9 cellular contexts compared by ENCODE assay signal in genomic region chr22:27802389-27803079, GRCh38. TPM values are rescaled to one million over a fixed set of nuclear protein-coding genes. Genes with fewer than 3 reads are reported as not detected.
DNase-seq lines count a peak whose midpoint lies in the region; TF ChIP-seq lines count a peak whose summit lies in the region.
"Had no signal": no experiment of that assay in that cellular context is flagged by ENCODE, and none has a peak within 500 bp of the region (broad histone marks: within the 10 kb centered on the region; RNA-seq: fewer than 3 reads in every experiment).

No MANE protein-coding gene starts in this region.

- BruUV-seq in PC-9 (replicated peaks; lab: Mats Ljungman, UMichigan): TSS peak; percentile 45

- peak overlapping the region; percentile 87 for H2AFZ ChIP-seq in PC-9

- H3K27me3 Mint-ChIP-seq in neural crest cell (ENCODE audit: low read depth): peaks cover 21% of the 10 kb centered on the region

- no peaks in the 10 kb centered on the region for H3K9me3 Mint-ChIP-seq in neural crest cell

- no peaks in the 10 kb centered on the region for H4K20me1 ChIP-seq in PC-9 (ENCODE audit: insufficient read depth)

- no peaks in the 10 kb centered on the region for H3K4me1 ChIP-seq in BE2C
- H3K4me1 ChIP-seq in PC-9 (replicated peaks; ENCODE audit: insufficient read depth): peaks cover 10% of the 10 kb centered on the region

- intact Hi-C loops in PC-9 (cut with micrococcal nuclease; ENCODE audit: unreplicated experiment): loop anchor here (1.0 to 5.0 kb wide), 3 partner anchors 133 to 1130 kb away; no protein-coding TSS in a partner anchor

- H3K79me2 ChIP-seq in PC-9 (ENCODE audit: low read depth): peaks cover 13% of the 10 kb centered on the region

- H3K36me3 Mint-ChIP-seq in neural crest cell (ENCODE audit: low read depth): peaks cover 2% of the 10 kb centered on the region

- peak overlapping the region; percentile 89 for H3K4me3 Mint-ChIP-seq in neural crest cell

- H3K36me3 ChIP-seq in BE2C (no peaks in the 10 kb centered on the region), PC-9 (ENCODE audit: low read depth) (no peaks in the 10 kb centered on the region)

- TF ChIP-seq CTCF in BE2C (IDR thresholded peaks at IDR 0.05; ENCODE audit: low read depth, low read length): no peak
- no peak for TF ChIP-seq CTCF in PC-9 (conservative IDR thresholded peaks at IDR 0.05)
- no peak for TF ChIP-seq CTCF in epithelial cell of proximal tubule (conservative IDR thresholded peaks at IDR 0.05; ENCODE audit: low read depth, low read length)
- TF ChIP-seq CTCF in neural crest cell (conservative IDR thresholded peaks at IDR 0.05): no peak

- CTCF ChIA-PET in PC-9 (lab: Charles Lee): interaction anchor here (0.6 kb wide), 1 partner anchor 377 kb away, joined by 5 read pairs; no protein-coding TSS in a partner anchor

- POLR2A ChIA-PET in PC-9 (lab: Charles Lee; ENCODE audit: unreplicated experiment): interaction anchor here (0.6 kb wide), 1 partner anchor 51 kb away, joined by 6 read pairs; no protein-coding TSS in a partner anchor

- DNase-seq in BE2C (no peak), PC-9 (no peak), epithelial cell of proximal tubule (ENCODE audit: low read depth) (no peak), neural crest cell (ENCODE audit: low read depth, low spot score) (no peak), NCI-H1048 (lab: John Stamatoyannopoulos, UW) (no peak), HUDEP-2 (lab: John Stamatoyannopoulos, UW; ENCODE audit: unreplicated experiment in 76 of 76) (no peak), GM03348 (ENCODE audit: low spot score) (no peak)
- no peak for DNase-seq in stimulated activated CD4-positive, alpha-beta T cell treated with anti-CD3 and anti-CD28 coated beads, Interleukin-12 subunit alpha, Interleukin-12 subunit beta, amount 100 ng/mL, for 4 hours

- H3F3A ChIP-seq in PC-9 (ENCODE audit: insufficient read depth, low read depth): no peaks in the 10 kb centered on the region

- H3K9me2 ChIP-seq in PC-9 (ENCODE audit: insufficient read depth): no peaks in the 10 kb centered on the region

- H3K27ac Mint-ChIP-seq in neural crest cell (ENCODE audit: unreplicated experiment): peak overlapping the region; percentile 92

- H3K9me3 ChIP-seq in BE2C (no peaks in the 10 kb centered on the region), PC-9 (ENCODE audit: insufficient read depth, low read depth) (no peaks in the 10 kb centered on the region)

- peak overlapping the region; percentile 99 for H3K4me2 ChIP-seq in PC-9

- H3K4me3 ChIP-seq in BE2C (ENCODE audit: low read depth, low read length) (peak overlapping the region; percentile 49; the same call in 1 of the 2 replicates), PC-9 (peak overlapping the region; percentile 92), epithelial cell of proximal tubule (ENCODE audit: low read depth, low read length) (peak overlapping the region; percentile 60)
- H3K4me3 ChIP-seq: K562 had no signal

- H3K27me3 ChIP-seq in BE2C (peaks cover 61% of the 10 kb centered on the region), PC-9 (ENCODE audit: insufficient read depth, low read depth) (no peaks in the 10 kb centered on the region)

- H3K4me1 Mint-ChIP-seq in neural crest cell: peaks cover 38% of the 10 kb centered on the region

- no peak overlapping the region for H3K27ac ChIP-seq in PC-9

RNA-seq across cellular contexts. Expression of gene MN1, which starts 1.0 kb away (rescaled TPM):
- 0.46 TPM for polyA plus RNA-seq in BE2C (2012; ENCODE audit: insufficient read depth, insufficient read length, low read depth)
- total RNA-seq in PC-9 (2021) (8.2 and 9.1 TPM in 2 replicates), epithelial cell of proximal tubule (0.06 and 2.1 TPM in 2 replicates), neural crest cell (19.0 TPM in 2 replicates)
